Comparison of ENCODE assay signal across 1 cellular context in the genomic region with DNA sequence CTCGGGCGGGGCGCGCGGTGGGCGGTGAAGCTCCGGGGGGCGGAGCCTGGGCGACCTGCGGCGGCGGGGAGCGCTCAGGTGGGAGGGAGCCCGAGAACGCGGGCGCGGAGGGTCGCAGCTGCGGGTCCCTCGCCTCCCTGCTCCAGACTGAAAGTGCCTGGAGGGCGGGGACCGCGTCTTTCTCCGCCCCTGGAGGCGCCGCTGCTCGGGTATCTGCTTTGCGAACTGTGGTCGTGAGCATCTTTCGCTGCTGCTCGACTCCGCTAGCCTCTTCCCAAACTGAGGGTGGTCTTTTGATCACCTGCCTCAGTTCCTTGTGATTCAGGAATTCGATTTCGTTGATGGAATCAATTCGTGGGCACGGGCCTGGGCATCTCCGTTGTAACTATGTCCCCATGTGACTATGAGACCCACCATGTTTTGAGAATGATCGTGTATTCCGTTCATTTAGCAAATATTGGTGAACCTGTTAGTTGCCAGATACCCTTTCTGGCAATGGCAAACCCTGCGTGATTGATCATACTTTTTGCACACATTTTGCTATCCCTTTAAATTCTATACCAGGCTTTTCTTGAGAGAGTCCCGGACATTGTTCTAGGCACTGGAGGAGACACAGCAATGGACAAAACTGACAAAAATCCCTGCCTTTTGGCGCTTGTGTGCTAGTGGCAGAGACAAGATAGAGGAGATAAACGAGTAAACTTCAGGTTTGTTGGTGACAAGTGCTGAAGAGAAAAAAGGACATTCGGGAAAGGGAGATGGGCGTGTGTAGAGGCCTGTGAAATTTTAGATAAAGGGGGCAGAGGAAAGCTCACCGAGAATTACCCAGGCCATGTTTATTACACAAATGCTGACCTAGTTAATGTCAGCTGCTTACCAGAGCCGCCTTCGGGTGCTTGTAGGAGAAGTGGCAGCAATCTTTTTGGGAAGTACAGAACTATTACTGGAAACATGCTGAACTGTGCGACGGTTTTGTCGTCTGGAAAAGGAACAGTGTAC.
TF ChIP-seq lines count a peak whose summit lies in the region.

No MANE protein-coding gene starts in this region.

TF ChIP-seq in HepG2, 621 proteins besides CTCF, POLR2A, EP300 and RAD21 (continued from another document and continues in another):
- TF ChIP-seq ZNF816 (CRISPR knock-in tag; IDR thresholded peaks at IDR 0.05; ENCODE audit: borderline replicate concordance) (no peak; the same call in 1 of the 2 replicates), ZBTB20 (CRISPR knock-in tag; IDR thresholded peaks at IDR 0.05; ENCODE audit: borderline replicate concordance, low read depth) (no peak), ZNF563 (CRISPR knock-in tag; IDR thresholded peaks at IDR 0.05) (peak; percentile 17), PAF1 (CRISPR knock-in tag; IDR thresholded peaks at IDR 0.05) (no peak), ZNF616 (CRISPR knock-in tag; IDR thresholded peaks at IDR 0.05; ENCODE audit: low read depth) (no peak), AHR (CRISPR knock-in tag; IDR thresholded peaks at IDR 0.05) (no peak), YEATS4 (CRISPR knock-in tag; IDR thresholded peaks at IDR 0.05; ENCODE audit: borderline replicate concordance) (no peak), ZNF878 (CRISPR knock-in tag; IDR thresholded peaks at IDR 0.05) (no peak), ZNF232 (CRISPR knock-in tag; IDR thresholded peaks at IDR 0.05; ENCODE audit: borderline replicate concordance) (no peak), SP5 (CRISPR knock-in tag; IDR thresholded peaks at IDR 0.05; ENCODE audit: borderline replicate concordance, low read depth) (peak; percentile 47; the same call in 1 of the 2 replicates), CENPT (CRISPR knock-in tag; IDR thresholded peaks at IDR 0.05; ENCODE audit: low read depth) (peak; percentile 5; the same call in 1 of the 2 replicates), ZNF383 (CRISPR knock-in tag; IDR thresholded peaks at IDR 0.05; ENCODE audit: borderline replicate concordance) (no peak), ZNF552 (CRISPR knock-in tag; IDR thresholded peaks at IDR 0.05; ENCODE audit: borderline replicate concordance) (no peak), FOSL1 (CRISPR knock-in tag; IDR thresholded peaks at IDR 0.05; ENCODE audit: borderline replicate concordance) (no peak), ZNF263 (CRISPR knock-in tag; IDR thresholded peaks at IDR 0.05) (no peak), ZNF354B (CRISPR knock-in tag; IDR thresholded peaks at IDR 0.05) (no peak), KDM5A (IDR thresholded peaks at IDR 0.05; ENCODE audit: borderline replicate concordance, low read length) (peak; percentile 66), ZNF24 (IDR thresholded peaks at IDR 0.05) (no peak; the same call in 1 of the 2 replicates), ZNF780A (CRISPR knock-in tag; IDR thresholded peaks at IDR 0.05) (no peak), AGO2 (optimal IDR thresholded peaks at IDR 0.05; ENCODE audit: low read depth, low read length) (peak; percentile 2), PLRG1 (conservative IDR thresholded peaks at IDR 0.05) (no peak), RBFOX2 (IDR thresholded peaks at IDR 0.05; ENCODE audit: low read depth, low read length) (0 out of 2 replicates have a peak, but pooled peaks have one; percentile 5), ZNF343 (CRISPR knock-in tag; IDR thresholded peaks at IDR 0.05) (peak; percentile 6; the same call in 1 of the 2 replicates), NCOA5 (CRISPR knock-in tag; IDR thresholded peaks at IDR 0.05) (no peak), IRX3 (CRISPR knock-in tag; IDR thresholded peaks at IDR 0.05; ENCODE audit: borderline replicate concordance, low read depth) (peak; percentile 79; the same call in 1 of the 2 replicates), KAT7 (CRISPR knock-in tag; IDR thresholded peaks at IDR 0.05; ENCODE audit: borderline replicate concordance) (peak; percentile 73; the same call in 1 of the 2 replicates), ZNF709 (CRISPR knock-in tag; IDR thresholded peaks at IDR 0.05) (0 out of 2 replicates have a peak, but pooled peaks have one; percentile 54), ZNF230 (CRISPR knock-in tag; IDR thresholded peaks at IDR 0.05) (0 out of 2 replicates have a peak, but pooled peaks have one; percentile 2), ZNF549 (CRISPR knock-in tag; IDR thresholded peaks at IDR 0.05) (no peak)
- TF ChIP-seq, protein P1, sequence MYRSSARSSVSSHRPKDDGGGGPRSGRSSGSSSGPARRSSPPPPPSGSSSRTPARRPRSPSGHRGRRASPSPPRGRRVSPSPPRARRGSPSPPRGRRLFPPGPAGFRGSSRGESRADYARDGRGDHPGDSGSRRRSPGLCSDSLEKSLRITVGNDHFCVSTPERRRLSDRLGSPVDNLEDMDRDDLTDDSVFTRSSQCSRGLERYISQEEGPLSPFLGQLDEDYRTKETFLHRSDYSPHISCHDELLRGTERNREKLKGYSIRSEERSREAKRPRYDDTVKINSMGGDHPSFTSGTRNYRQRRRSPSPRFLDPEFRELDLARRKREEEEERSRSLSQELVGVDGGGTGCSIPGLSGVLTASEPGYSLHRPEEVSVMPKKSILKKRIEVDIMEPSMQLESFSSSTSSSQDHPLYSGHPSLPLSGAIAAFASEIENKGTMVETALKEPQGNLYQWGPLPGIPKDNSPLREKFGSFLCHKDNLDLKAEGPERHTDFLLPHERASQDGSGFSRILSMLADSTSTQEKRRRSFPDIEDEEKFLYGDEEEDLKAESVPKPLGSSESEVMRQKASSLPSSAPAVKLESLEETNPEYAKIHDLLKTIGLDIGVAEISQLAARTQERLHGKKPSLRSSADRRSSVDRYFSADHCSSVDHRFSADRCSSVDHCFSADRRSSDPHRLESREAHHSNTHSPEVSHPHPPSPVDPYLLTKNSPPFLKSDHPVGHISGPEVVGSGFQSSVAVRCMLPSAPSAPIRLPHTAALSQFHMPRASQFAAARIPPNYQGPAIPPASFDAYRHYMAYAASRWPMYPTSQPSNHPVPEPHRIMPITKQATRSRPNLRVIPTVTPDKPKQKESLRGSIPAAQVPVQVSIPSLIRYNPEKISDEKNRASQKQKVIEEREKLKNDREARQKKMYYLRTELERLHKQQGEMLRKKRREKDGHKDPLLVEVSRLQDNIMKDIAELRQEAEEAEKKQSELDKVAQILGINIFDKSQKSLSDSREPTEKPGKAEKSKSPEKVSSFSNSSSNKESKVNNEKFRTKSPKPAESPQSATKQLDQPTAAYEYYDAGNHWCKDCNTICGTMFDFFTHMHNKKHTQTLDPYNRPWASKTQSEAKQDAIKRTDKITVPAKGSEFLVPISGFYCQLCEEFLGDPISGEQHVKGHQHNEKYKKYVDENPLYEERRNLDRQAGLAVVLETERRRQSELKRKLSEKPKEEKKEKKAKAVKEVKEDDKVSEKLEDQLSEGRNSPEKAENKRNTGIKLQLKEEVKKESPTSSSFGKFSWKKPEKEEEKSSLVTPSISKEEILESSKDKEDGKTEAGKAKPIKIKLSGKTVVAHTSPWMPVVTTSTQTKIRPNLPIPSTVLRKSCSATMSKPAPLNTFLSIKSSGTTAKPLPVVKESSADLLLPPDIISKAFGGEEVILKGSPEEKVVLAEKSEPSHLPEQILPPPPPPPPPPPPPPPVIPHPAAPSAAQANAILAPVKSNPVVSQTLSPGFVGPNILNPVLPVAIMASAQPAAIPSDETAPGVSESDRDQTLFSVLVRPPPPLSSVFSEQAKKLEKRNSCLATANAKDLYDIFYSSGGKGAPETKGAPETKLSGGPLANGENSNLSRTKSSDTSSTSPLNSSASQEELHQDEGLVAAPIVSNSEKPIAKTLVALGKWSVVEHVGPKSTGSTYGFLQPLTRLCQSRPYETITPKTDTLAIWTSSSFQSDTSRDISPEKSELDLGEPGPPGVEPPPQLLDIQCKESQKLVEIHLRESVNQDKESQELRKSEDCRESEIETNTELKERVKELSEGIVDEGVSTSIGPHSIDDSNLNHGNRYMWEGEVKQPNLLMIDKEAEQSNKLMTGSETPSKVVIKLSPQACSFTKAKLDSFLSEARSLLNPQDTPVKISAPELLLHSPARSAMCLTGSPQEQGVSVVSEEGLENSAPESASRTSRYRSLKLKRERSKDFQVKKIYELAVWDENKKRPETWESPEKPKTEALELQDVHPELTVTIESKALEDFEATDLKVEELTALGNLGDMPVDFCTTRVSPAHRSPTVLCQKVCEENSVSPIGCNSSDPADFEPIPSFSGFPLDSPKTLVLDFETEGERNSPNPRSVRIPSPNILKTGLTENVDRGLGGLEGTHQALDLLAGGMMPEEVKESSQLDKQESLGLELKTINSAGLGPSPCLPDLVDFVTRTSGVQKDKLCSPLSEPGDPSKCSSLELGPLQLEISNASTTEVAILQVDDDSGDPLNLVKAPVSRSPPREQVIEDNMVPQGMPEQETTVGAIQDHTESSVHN (CRISPR knock-in tag; IDR thresholded peaks at IDR 0.05): no peak
- TF ChIP-seq, protein P2, sequence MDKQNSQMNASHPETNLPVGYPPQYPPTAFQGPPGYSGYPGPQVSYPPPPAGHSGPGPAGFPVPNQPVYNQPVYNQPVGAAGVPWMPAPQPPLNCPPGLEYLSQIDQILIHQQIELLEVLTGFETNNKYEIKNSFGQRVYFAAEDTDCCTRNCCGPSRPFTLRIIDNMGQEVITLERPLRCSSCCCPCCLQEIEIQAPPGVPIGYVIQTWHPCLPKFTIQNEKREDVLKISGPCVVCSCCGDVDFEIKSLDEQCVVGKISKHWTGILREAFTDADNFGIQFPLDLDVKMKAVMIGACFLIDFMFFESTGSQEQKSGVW (CRISPR knock-in tag; IDR thresholded peaks at IDR 0.05; ENCODE audit: borderline replicate concordance): no peak
- TF ChIP-seq, protein P3, sequence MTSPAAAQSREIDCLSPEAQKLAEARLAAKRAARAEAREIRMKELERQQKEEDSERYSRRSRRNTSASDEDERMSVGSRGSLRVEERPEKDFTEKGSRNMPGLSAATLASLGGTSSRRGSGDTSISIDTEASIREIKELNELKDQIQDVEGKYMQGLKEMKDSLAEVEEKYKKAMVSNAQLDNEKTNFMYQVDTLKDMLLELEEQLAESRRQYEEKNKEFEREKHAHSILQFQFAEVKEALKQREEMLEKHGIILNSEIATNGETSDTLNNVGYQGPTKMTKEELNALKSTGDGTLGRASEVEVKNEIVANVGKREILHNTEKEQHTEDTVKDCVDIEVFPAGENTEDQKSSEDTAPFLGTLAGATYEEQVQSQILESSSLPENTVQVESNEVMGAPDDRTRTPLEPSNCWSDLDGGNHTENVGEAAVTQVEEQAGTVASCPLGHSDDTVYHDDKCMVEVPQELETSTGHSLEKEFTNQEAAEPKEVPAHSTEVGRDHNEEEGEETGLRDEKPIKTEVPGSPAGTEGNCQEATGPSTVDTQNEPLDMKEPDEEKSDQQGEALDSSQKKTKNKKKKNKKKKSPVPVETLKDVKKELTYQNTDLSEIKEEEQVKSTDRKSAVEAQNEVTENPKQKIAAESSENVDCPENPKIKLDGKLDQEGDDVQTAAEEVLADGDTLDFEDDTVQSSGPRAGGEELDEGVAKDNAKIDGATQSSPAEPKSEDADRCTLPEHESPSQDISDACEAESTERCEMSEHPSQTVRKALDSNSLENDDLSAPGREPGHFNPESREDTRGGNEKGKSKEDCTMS (CRISPR knock-in tag; conservative IDR thresholded peaks at IDR 0.05): 0 out of 2 replicates have a peak, but pooled peaks have one; percentile 53
- TF ChIP-seq, protein P4, sequence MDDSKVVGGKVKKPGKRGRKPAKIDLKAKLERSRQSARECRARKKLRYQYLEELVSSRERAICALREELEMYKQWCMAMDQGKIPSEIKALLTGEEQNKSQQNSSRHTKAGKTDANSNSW (CRISPR knock-in tag; IDR thresholded peaks at IDR 0.05; ENCODE audit: borderline replicate concordance): no peak; the same call in 1 of the 2 replicates
- TF ChIP-seq, protein P5, sequence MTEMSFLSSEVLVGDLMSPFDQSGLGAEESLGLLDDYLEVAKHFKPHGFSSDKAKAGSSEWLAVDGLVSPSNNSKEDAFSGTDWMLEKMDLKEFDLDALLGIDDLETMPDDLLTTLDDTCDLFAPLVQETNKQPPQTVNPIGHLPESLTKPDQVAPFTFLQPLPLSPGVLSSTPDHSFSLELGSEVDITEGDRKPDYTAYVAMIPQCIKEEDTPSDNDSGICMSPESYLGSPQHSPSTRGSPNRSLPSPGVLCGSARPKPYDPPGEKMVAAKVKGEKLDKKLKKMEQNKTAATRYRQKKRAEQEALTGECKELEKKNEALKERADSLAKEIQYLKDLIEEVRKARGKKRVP (CRISPR knock-in tag; IDR thresholded peaks at IDR 0.05): no peak
- TF ChIP-seq, protein P6, sequence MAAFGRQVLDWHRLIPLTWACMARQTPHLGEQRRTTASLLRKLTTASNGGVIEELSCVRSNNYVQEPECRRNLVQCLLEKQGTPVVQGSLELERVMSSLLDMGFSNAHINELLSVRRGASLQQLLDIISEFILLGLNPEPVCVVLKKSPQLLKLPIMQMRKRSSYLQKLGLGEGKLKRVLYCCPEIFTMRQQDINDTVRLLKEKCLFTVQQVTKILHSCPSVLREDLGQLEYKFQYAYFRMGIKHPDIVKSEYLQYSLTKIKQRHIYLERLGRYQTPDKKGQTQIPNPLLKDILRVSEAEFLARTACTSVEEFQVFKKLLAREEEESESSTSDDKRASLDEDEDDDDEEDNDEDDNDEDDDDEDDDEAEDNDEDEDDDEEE (CRISPR knock-in tag; IDR thresholded peaks at IDR 0.05): 0 out of 2 replicates have a peak, but pooled peaks have one; percentile 5
- TF ChIP-seq, protein P7, sequence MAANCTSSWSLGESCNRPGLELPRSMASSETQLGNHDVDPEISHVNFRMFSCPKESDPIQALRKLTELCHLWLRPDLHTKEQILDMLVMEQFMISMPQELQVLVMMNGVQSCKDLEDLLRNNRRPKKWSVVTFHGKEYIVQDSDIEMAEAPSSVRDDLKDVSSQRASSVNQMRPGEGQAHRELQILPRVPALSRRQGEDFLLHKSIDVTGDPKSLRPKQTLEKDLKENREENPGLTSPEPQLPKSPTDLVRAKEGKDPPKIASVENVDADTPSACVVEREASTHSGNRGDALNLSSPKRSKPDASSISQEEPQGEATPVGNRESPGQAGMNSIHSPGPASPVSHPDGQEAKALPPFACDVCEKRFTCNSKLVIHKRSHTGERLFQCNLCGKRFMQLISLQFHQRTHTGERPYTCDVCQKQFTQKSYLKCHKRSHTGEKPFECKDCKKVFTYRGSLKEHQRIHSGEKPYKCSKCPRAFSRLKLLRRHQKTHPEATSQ (CRISPR knock-in tag; IDR thresholded peaks at IDR 0.05; ENCODE audit: borderline replicate concordance): 0 out of 2 replicates have a peak, but pooled peaks have one; percentile 35
